8 cellular contexts compared by ENCODE assay signal in genomic region chr12:64757778-64758177, GRCh38. TPM values are rescaled to one million over a fixed set of nuclear protein-coding genes. Genes with fewer than 3 reads are reported as not detected.
DNase-seq lines count a peak whose midpoint lies in the region; ATAC-seq, FAIRE-seq and TF ChIP-seq lines count a peak whose summit lies in the region.

No MANE protein-coding gene starts in this region.

- FAIRE-seq in GM12892 (lab: Jason Lieb, UNC) = peak; percentile 60

- intact Hi-C loops in left cardiac atrium (cut with DNase I) = no loop called here

- H4K20me1 ChIP-seq in OCI-LY1 (ENCODE audit: insufficient read depth, low read length) = no peaks in the 10 kb centered on the region

- DNase-seq in GM12892 (ENCODE audit: insufficient read length) = no peak
- DNase-seq in AML-193 (lab: John Stamatoyannopoulos, UW) = no peak
- no peak for DNase-seq in left cardiac atrium
- no peak for DNase-seq in NCI-H345 (lab: John Stamatoyannopoulos, UW)
- DNase-seq in mucosa of gallbladder (ENCODE audit: low spot score) = no peak

- no peak for TF ChIP-seq CTCF in OCI-LY1 (IDR thresholded peaks at IDR 0.05; ENCODE audit: low read length)

- H3K4me3 ChIP-seq in OCI-LY1 (ENCODE audit: low read depth, low read length, poor library complexity, severe bottlenecking) (peak overlapping the region; percentile 24), endocrine pancreas (ENCODE audit: control insufficient read depth, insufficient read depth, low read length) (peak overlapping the region; percentile 30), rectal smooth muscle tissue (ENCODE audit: low read length) (peak overlapping the region; percentile 19)

- H3K79me2 ChIP-seq in OCI-LY1 (ENCODE audit: insufficient read depth, low read length) = no peaks in the 10 kb centered on the region

- no peak overlapping the region for H2AFZ ChIP-seq in OCI-LY1 (ENCODE audit: low read length)

- no peak for TF ChIP-seq POLR2A in GM12892 (IDR thresholded peaks at IDR 0.05; ENCODE audit: low read depth, low read length)

- H3K27ac ChIP-seq in OCI-LY1 (ENCODE audit: low read depth, low read length, poor library complexity, severe bottlenecking) = no peak overlapping the region
- H3K27ac ChIP-seq in rectal smooth muscle tissue (ENCODE audit: low read depth, low read length) = no peak overlapping the region

- no peak for ATAC-seq in left cardiac atrium

- no peaks in the 10 kb centered on the region for H3K9me2 ChIP-seq in OCI-LY1 (ENCODE audit: low read depth, low read length)

- peak overlapping the region; percentile 92 for H3K4me2 ChIP-seq in OCI-LY1 (ENCODE audit: low read length)

- H3K27me3 ChIP-seq in OCI-LY1 (ENCODE audit: insufficient read depth, low read length) (no peaks in the 10 kb centered on the region), endocrine pancreas (ENCODE audit: control insufficient read depth, insufficient read depth, low read length) (no peaks in the 10 kb centered on the region), rectal smooth muscle tissue (ENCODE audit: control insufficient read depth, insufficient read depth, low read length) (no peaks in the 10 kb centered on the region)

- H3F3A ChIP-seq in OCI-LY1 (ENCODE audit: insufficient read depth, low read length) = no peaks in the 10 kb centered on the region

- H3K4me1 ChIP-seq in OCI-LY1 (ENCODE audit: insufficient read depth, low read length, severe bottlenecking) (peaks cover 42% of the 10 kb centered on the region), endocrine pancreas (ENCODE audit: control insufficient read depth, insufficient read depth, low read length) (peaks cover 9% of the 10 kb centered on the region), rectal smooth muscle tissue (ENCODE audit: control insufficient read depth, insufficient read depth, low read length) (peaks cover 2% of the 10 kb centered on the region)

- no peaks in the 10 kb centered on the region for H3K9me3 ChIP-seq in OCI-LY1 (ENCODE audit: low read length)
- H3K9me3 ChIP-seq in endocrine pancreas (ENCODE audit: control insufficient read depth, low read length) = no peaks in the 10 kb centered on the region

- H3K36me3 ChIP-seq in OCI-LY1 (ENCODE audit: insufficient read depth, low read length) (no peaks in the 10 kb centered on the region), endocrine pancreas (ENCODE audit: control insufficient read depth, insufficient read depth, low read length) (no peaks in the 10 kb centered on the region), rectal smooth muscle tissue (ENCODE audit: control insufficient read depth, insufficient read depth, low read length) (no peaks in the 10 kb centered on the region)

- H3K9ac ChIP-seq in OCI-LY1 (ENCODE audit: low read length) (no peak overlapping the region), endocrine pancreas (ENCODE audit: control insufficient read depth, insufficient read depth, low read length) (no peak overlapping the region), rectal smooth muscle tissue (ENCODE audit: low read length) (no peak overlapping the region)

RNA-seq across cellular contexts. Expression of gene GNS, which starts 1.4 kb away (rescaled TPM):
- 15.7 TPM for polyA plus RNA-seq in GM12892 (2012; ENCODE audit: missing spikeins)
- total RNA-seq in left cardiac atrium = 100 to 1,000 TPM; 102 to 110 TPM
- total RNA-seq in mucosa of gallbladder = 126 TPM
